1 cellular context compared by ENCODE assay signal in the genomic region with DNA sequence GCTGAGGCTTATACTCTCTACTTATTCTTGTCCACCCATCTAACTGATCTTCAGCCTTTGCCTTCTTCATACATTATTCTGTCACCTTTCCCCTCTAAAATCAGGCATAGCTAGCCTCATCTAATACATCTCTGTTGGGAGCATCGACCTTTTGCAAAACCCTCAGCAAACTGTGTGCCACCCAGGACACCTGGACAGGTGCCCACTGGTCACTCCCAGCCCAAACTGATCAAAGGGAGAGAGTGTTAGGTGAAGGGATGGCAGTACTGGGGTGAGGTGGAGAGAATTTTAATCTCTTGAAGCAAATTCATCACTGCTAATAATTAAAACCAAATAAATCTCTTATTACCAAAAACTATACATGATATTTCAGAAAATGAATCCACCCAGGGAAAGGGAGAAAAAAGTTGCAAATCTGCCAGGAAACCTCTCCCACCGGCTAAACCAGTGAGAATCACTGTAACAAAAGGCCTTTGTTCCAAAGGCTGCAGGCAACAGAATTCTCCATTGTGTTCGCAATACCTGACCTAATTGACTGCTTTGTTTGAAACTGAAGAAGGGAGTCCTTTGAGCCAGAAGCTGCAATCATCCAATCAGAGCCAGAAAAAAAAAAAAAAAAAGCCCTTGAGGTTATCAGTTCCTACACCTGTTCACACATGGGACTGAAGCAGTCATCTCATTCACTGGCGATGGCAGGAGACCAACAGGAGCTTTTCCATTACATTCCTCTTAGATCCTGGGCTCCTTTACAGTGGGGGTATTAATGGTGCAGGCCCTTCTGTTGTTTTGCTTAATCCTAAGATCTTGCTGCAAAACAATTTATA.
TF ChIP-seq lines count a peak whose summit lies in the region.

No MANE protein-coding gene starts in this region.

TF ChIP-seq in HepG2, 621 proteins besides CTCF, POLR2A, EP300 and RAD21 (continued from another document):
- TF ChIP-seq ZNF768 (CRISPR knock-in tag; IDR thresholded peaks at IDR 0.05) (no peak), HNRNPK (IDR thresholded peaks at IDR 0.05; ENCODE audit: low read depth, low read length, poor library complexity, severe bottlenecking) (no peak), TAF1 (CRISPR knock-in tag; IDR thresholded peaks at IDR 0.05) (no peak), NR2F2 (IDR thresholded peaks at IDR 0.05; ENCODE audit: borderline replicate concordance, low read depth) (peak; percentile 36; the same call in 1 of the 2 replicates), SAP130 (CRISPR knock-in tag; IDR thresholded peaks at IDR 0.05; ENCODE audit: low read depth) (0 out of 2 replicates have a peak, but pooled peaks have one; percentile 18), SOX6 (IDR thresholded peaks at IDR 0.05) (no peak), SOX6 (CRISPR knock-in tag; IDR thresholded peaks at IDR 0.05) (peak; percentile 90), TBX2 (CRISPR knock-in tag; IDR thresholded peaks at IDR 0.05; ENCODE audit: borderline replicate concordance) (peak; percentile 50; the same call in 1 of the 2 replicates), ZNF34 (CRISPR knock-in tag; IDR thresholded peaks at IDR 0.05; ENCODE audit: borderline replicate concordance) (no peak), JARID2 (CRISPR knock-in tag; IDR thresholded peaks at IDR 0.05; ENCODE audit: insufficient replicate concordance) (no peak), ATF7 (IDR thresholded peaks at IDR 0.05) (no peak), ATF7 (CRISPR knock-in tag; IDR thresholded peaks at IDR 0.05) (no peak), MATR3 (CRISPR knock-in tag; IDR thresholded peaks at IDR 0.05) (no peak), CEBPG (CRISPR knock-in tag; IDR thresholded peaks at IDR 0.05) (peak; percentile 11; the same call in 1 of the 2 replicates), NFIC (IDR thresholded peaks at IDR 0.05; ENCODE audit: low read length) (no peak), ZNF567 (CRISPR knock-in tag; IDR thresholded peaks at IDR 0.05; ENCODE audit: borderline replicate concordance) (no peak), MED13 (CRISPR knock-in tag; IDR thresholded peaks at IDR 0.05) (no peak), ZFP36L1 (CRISPR knock-in tag; IDR thresholded peaks at IDR 0.05) (no peak), SMYD3 (CRISPR knock-in tag; IDR thresholded peaks at IDR 0.05) (no peak), SMARCC2 (IDR thresholded peaks at IDR 0.05) (no peak), ZNF556 (CRISPR knock-in tag; IDR thresholded peaks at IDR 0.05; ENCODE audit: borderline replicate concordance) (no peak), ZIK1 (CRISPR knock-in tag; IDR thresholded peaks at IDR 0.05; ENCODE audit: borderline replicate concordance, low read depth) (no peak), MED8 (CRISPR knock-in tag; IDR thresholded peaks at IDR 0.05; ENCODE audit: insufficient replicate concordance) (no peak), ZNF724P (CRISPR knock-in tag; IDR thresholded peaks at IDR 0.05; ENCODE audit: borderline replicate concordance) (no peak), BRCA1 (CRISPR knock-in tag; IDR thresholded peaks at IDR 0.05) (no peak), MIER2 (CRISPR knock-in tag; IDR thresholded peaks at IDR 0.05) (no peak), SOX13 (IDR thresholded peaks at IDR 0.05) (peak; percentile 82), SOX13 (CRISPR knock-in tag; conservative IDR thresholded peaks at IDR 0.05 in 1 of 2, IDR thresholded peaks at IDR 0.05 in 1 of 2) (peak in 1 of 2 experiments; percentile 98; a peak in 2 of 4 replicates), ZNF343 (CRISPR knock-in tag; IDR thresholded peaks at IDR 0.05) (no peak), TCF7 (IDR thresholded peaks at IDR 0.05; ENCODE audit: low read depth) (0 out of 2 replicates have a peak, but pooled peaks have one; percentile 8)
- TF ChIP-seq, protein P1, sequence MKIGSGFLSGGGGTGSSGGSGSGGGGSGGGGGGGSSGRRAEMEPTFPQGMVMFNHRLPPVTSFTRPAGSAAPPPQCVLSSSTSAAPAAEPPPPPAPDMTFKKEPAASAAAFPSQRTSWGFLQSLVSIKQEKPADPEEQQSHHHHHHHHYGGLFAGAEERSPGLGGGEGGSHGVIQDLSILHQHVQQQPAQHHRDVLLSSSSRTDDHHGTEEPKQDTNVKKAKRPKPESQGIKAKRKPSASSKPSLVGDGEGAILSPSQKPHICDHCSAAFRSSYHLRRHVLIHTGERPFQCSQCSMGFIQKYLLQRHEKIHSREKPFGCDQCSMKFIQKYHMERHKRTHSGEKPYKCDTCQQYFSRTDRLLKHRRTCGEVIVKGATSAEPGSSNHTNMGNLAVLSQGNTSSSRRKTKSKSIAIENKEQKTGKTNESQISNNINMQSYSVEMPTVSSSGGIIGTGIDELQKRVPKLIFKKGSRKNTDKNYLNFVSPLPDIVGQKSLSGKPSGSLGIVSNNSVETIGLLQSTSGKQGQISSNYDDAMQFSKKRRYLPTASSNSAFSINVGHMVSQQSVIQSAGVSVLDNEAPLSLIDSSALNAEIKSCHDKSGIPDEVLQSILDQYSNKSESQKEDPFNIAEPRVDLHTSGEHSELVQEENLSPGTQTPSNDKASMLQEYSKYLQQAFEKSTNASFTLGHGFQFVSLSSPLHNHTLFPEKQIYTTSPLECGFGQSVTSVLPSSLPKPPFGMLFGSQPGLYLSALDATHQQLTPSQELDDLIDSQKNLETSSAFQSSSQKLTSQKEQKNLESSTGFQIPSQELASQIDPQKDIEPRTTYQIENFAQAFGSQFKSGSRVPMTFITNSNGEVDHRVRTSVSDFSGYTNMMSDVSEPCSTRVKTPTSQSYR (CRISPR knock-in tag; IDR thresholded peaks at IDR 0.05; ENCODE audit: borderline replicate concordance) = no peak
- TF ChIP-seq, protein P2, sequence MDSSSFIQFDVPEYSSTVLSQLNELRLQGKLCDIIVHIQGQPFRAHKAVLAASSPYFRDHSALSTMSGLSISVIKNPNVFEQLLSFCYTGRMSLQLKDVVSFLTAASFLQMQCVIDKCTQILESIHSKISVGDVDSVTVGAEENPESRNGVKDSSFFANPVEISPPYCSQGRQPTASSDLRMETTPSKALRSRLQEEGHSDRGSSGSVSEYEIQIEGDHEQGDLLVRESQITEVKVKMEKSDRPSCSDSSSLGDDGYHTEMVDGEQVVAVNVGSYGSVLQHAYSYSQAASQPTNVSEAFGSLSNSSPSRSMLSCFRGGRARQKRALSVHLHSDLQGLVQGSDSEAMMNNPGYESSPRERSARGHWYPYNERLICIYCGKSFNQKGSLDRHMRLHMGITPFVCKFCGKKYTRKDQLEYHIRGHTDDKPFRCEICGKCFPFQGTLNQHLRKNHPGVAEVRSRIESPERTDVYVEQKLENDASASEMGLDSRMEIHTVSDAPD (CRISPR knock-in tag; IDR thresholded peaks at IDR 0.05) = no peak
- TF ChIP-seq, protein P3, sequence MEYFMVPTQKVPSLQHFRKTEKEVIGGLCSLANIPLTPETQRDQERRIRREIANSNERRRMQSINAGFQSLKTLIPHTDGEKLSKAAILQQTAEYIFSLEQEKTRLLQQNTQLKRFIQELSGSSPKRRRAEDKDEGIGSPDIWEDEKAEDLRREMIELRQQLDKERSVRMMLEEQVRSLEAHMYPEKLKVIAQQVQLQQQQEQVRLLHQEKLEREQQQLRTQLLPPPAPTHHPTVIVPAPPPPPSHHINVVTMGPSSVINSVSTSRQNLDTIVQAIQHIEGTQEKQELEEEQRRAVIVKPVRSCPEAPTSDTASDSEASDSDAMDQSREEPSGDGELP (IDR thresholded peaks at IDR 0.05; ENCODE audit: borderline replicate concordance, low read depth) = peak; percentile 81
- TF ChIP-seq, protein P4, sequence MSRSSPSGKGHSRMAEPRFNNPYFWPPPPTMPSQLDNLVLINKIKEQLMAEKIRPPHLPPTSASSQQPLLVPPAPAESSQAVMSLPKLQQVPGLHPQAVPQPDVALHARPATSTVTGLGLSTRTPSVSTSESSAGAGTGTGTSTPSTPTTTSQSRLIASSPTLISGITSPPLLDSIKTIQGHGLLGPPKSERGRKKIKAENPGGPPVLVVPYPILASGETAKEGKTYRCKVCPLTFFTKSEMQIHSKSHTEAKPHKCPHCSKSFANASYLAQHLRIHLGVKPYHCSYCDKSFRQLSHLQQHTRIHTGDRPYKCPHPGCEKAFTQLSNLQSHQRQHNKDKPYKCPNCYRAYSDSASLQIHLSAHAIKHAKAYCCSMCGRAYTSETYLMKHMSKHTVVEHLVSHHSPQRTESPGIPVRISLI (CRISPR knock-in tag; IDR thresholded peaks at IDR 0.05; ENCODE audit: borderline replicate concordance) = peak; percentile 92
- TF ChIP-seq, protein P5, sequence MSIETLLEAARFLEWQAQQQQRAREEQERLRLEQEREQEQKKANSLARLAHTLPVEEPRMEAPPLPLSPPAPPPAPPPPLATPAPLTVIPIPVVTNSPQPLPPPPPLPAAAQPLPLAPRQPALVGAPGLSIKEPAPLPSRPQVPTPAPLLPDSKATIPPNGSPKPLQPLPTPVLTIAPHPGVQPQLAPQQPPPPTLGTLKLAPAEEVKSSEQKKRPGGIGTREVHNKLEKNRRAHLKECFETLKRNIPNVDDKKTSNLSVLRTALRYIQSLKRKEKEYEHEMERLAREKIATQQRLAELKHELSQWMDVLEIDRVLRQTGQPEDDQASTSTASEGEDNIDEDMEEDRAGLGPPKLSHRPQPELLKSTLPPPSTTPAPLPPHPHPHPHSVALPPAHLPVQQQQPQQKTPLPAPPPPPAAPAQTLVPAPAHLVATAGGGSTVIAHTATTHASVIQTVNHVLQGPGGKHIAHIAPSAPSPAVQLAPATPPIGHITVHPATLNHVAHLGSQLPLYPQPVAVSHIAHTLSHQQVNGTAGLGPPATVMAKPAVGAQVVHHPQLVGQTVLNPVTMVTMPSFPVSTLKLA (IDR thresholded peaks at IDR 0.05) = no peak
- TF ChIP-seq, protein P6, sequence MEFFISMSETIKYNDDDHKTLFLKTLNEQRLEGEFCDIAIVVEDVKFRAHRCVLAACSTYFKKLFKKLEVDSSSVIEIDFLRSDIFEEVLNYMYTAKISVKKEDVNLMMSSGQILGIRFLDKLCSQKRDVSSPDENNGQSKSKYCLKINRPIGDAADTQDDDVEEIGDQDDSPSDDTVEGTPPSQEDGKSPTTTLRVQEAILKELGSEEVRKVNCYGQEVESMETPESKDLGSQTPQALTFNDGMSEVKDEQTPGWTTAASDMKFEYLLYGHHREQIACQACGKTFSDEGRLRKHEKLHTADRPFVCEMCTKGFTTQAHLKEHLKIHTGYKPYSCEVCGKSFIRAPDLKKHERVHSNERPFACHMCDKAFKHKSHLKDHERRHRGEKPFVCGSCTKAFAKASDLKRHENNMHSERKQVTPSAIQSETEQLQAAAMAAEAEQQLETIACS (CRISPR knock-in tag; IDR thresholded peaks at IDR 0.05) = no peak
TF ChIP-seq in HepG2: peak in this region for 13.
